In genomic region chr16:29848420-29849297, GRCh38 we compare ENCODE assay signal across 1 cellular context.
TF ChIP-seq lines count a peak whose summit lies in the region.

No MANE protein-coding gene starts in this region.

TF ChIP-seq in HEK293, 187 proteins besides CTCF, POLR2A, EP300 and RAD21 (continued from another document and continues in another):
- TF ChIP-seq ZNF366 (tag by site-specific recombination; conservative IDR thresholded peaks at IDR 0.05) (no peak), ZNF423 (tag by site-specific recombination; IDR thresholded peaks at IDR 0.05) (no peak), ZNF664 (tag by site-specific recombination; IDR thresholded peaks at IDR 0.05) (no peak), ZIC2 (tag by site-specific recombination; IDR thresholded peaks at IDR 0.05) (no peak), ZNF843 (tag by site-specific recombination; IDR thresholded peaks at IDR 0.05) (no peak), ZNF26 (tag by site-specific recombination; IDR thresholded peaks at IDR 0.05) (no peak), ZSCAN4 (tag by site-specific recombination; IDR thresholded peaks at IDR 0.05) (no peak), ZNF544 (tag by site-specific recombination; IDR thresholded peaks at IDR 0.05) (no peak), KLF17 (tag by site-specific recombination; IDR thresholded peaks at IDR 0.05) (peak; percentile 55; the same call in 1 of the 2 replicates), KLF8 (tag by site-specific recombination; IDR thresholded peaks at IDR 0.05) (no peak), GFI1B (tag by site-specific recombination; IDR thresholded peaks at IDR 0.05) (no peak), PRDM4 (tag by site-specific recombination; IDR thresholded peaks at IDR 0.05) (no peak), ZNF132 (tag by site-specific recombination; IDR thresholded peaks at IDR 0.05; ENCODE audit: borderline replicate concordance) (no peak), PRDM6 (tag by site-specific recombination; IDR thresholded peaks at IDR 0.05) (no peak), ZNF324 (tag by site-specific recombination; IDR thresholded peaks at IDR 0.05) (no peak), KLF1 (tag by site-specific recombination; IDR thresholded peaks at IDR 0.05) (no peak), ZNF280D (tag by site-specific recombination; IDR thresholded peaks at IDR 0.05) (no peak), ZNF449 (tag by site-specific recombination; IDR thresholded peaks at IDR 0.05) (no peak), ZNF639 (tag by site-specific recombination; IDR thresholded peaks at IDR 0.05) (no peak), SALL2 (tag by site-specific recombination; IDR thresholded peaks at IDR 0.05; ENCODE audit: borderline replicate concordance) (no peak), ZBTB44 (tag by site-specific recombination; IDR thresholded peaks at IDR 0.05) (peak; percentile 72; the same call in 1 of the 2 replicates), ZNF169 (tag by site-specific recombination; IDR thresholded peaks at IDR 0.05) (no peak), ZNF239 (tag by site-specific recombination; IDR thresholded peaks at IDR 0.05) (no peak), ZFP69B (tag by site-specific recombination; IDR thresholded peaks at IDR 0.05) (peak; percentile 90), ZNF626 (tag by site-specific recombination; IDR thresholded peaks at IDR 0.05) (no peak), ZNF560 (tag by site-specific recombination; IDR thresholded peaks at IDR 0.05; ENCODE audit: borderline replicate concordance) (no peak), ZNF2 (tag by site-specific recombination; IDR thresholded peaks at IDR 0.05) (peak; percentile 100), ZNF292 (tag by site-specific recombination; IDR thresholded peaks at IDR 0.05; ENCODE audit: borderline replicate concordance, low read depth) (no peak), ZBTB17 (tag by site-specific recombination; IDR thresholded peaks at IDR 0.05) (peak; percentile 30; the same call in 1 of the 2 replicates), ZNF776 (tag by site-specific recombination; IDR thresholded peaks at IDR 0.05; ENCODE audit: borderline replicate concordance) (no peak), ZNF704 (tag by site-specific recombination; IDR thresholded peaks at IDR 0.05) (no peak), ZNF670 (tag by site-specific recombination; IDR thresholded peaks at IDR 0.05; ENCODE audit: low read depth) (no peak), EGR2 (tag by site-specific recombination; IDR thresholded peaks at IDR 0.05; ENCODE audit: low read depth) (no peak), ZNF148 (tag by site-specific recombination; IDR thresholded peaks at IDR 0.05; ENCODE audit: borderline replicate concordance) (no peak), IKZF3 (tag by site-specific recombination; IDR thresholded peaks at IDR 0.05) (peak; percentile 62), ZSCAN18 (tag by site-specific recombination; IDR thresholded peaks at IDR 0.05) (no peak)
